ENCODE assay signal across 16 cellular contexts in genomic region chr1:206573772-206574161, GRCh38. TPM values are rescaled to one million over a fixed set of nuclear protein-coding genes. Genes with fewer than 3 reads are reported as not detected.
DNase-seq lines count a peak whose midpoint lies in the region; ATAC-seq and TF ChIP-seq lines count a peak whose summit lies in the region.
"Had no signal": no experiment of that assay in that cellular context is flagged by ENCODE, and none has a peak within 500 bp of the region (broad histone marks: within the 10 kb centered on the region; RNA-seq: fewer than 3 reads in every experiment).

No MANE protein-coding gene starts in this region.

- CTCF ChIA-PET in CD4-positive, alpha-beta T cell (lab: Charles Lee) = interaction anchor here (0.9 to 1.2 kb wide), 2 partner anchors 11 to 29 kb away, joined by 3 read pairs; no protein-coding TSS in a partner anchor

- H3K4me1 Mint-ChIP-seq in CD4-positive, alpha-beta T cell (ENCODE audit: low read depth) = peaks cover 98% of the 10 kb centered on the region
- peaks cover 97% of the 10 kb centered on the region for H3K4me1 Mint-ChIP-seq in activated T-helper 1 cell treated with anti-CD3 and anti-CD28 coated beads, Interleukin-12 subunit alpha, Interleukin-12 subunit beta, Interleukin-2, Interleukin-4 antibody, amounts not matched to agents 30 ng/mL and 10 ng/mL and 1 ng/mL, durations not matched to agents 14 hours and 24 hours and 36 hours (ENCODE audit: low read depth)
- H3K4me1 Mint-ChIP-seq in naive thymus-derived CD8-positive, alpha-beta T cell = peaks cover 56 to 100% (median 98%) of the 10 kb centered on the region in 4 donors

- TF ChIP-seq CTCF in CD4-positive, alpha-beta T cell (IDR thresholded peaks at IDR 0.05) = no peak

- H3K9me3 ChIP-seq in BLaER1 treated with 17β-estradiol and CSF1 and Interleukin-3, amounts not matched to agents 10 nM and 100 nM (replicated peaks in 1 of 11) = no peaks in the 10 kb centered on the region
- H3K9me3 ChIP-seq in CD4-positive, alpha-beta T cell (ENCODE audit: control insufficient read depth, low read length) = no peaks in the 10 kb centered on the region
- H3K9me3 ChIP-seq: BE2C had no signal

- peaks cover 81% of the 10 kb centered on the region for H3K36me3 Mint-ChIP-seq in CD4-positive, alpha-beta T cell (ENCODE audit: low read depth)
- H3K36me3 Mint-ChIP-seq in activated T-helper 1 cell treated with anti-CD3 and anti-CD28 coated beads, Interleukin-12 subunit alpha, Interleukin-12 subunit beta, Interleukin-2, Interleukin-4 antibody, amounts not matched to agents 30 ng/mL and 10 ng/mL and 1 ng/mL, durations not matched to agents 14 hours and 24 hours and 36 hours (ENCODE audit: low read depth) = peaks cover 64% of the 10 kb centered on the region
- peaks cover 12 to 72% (median 14%) of the 10 kb centered on the region in 3 donors for H3K36me3 Mint-ChIP-seq in naive thymus-derived CD8-positive, alpha-beta T cell
- H3K36me3 Mint-ChIP-seq: WTC11 had no signal

- peaks cover 35 to 76% (median 55%) of the 10 kb centered on the region in 11 experiments for H3K36me3 ChIP-seq in BLaER1 treated with 17β-estradiol and CSF1 and Interleukin-3, amounts not matched to agents 10 nM and 100 nM
- H3K36me3 ChIP-seq: BE2C had no signal

- POLR2A ChIA-PET in CD4-positive, alpha-beta T cell (lab: Charles Lee) = interaction anchor here (8.3 kb wide), 1 partner anchor 7 kb away, joined by 169 read pairs; no protein-coding TSS in a partner anchor
- POLR2A ChIA-PET in naive thymus-derived CD8-positive, alpha-beta T cell (lab: Charles Lee) = interaction anchor here (30.9 kb wide), 1 partner anchor 13 kb away, joined by 825 read pairs; no protein-coding TSS in a partner anchor

- intact Hi-C loops in CD4-positive, alpha-beta T cell (cut with DNase I, micrococcal nuclease) = no loop called here
- intact Hi-C loops in activated T-helper 1 cell treated with anti-CD3 and anti-CD28 coated beads, Interleukin-12 subunit alpha, Interleukin-12 subunit beta, Interleukin-2, Interleukin-4 antibody, amounts not matched to agents 30 ng/mL and 10 ng/mL and 1 ng/mL, durations not matched to agents 14 hours and 24 hours and 36 hours (cut with micrococcal nuclease) = no loop called here
- intact Hi-C loops in posterior vena cava (cut with DNase I) = no loop called here

- peak overlapping the region in 10 of 11 experiments; percentile 3 to 82 (median 78); a peak in 14 of 22 replicates for H3K9ac ChIP-seq in BLaER1 treated with 17β-estradiol and CSF1 and Interleukin-3, amounts not matched to agents 10 nM and 100 nM
- H3K9ac ChIP-seq: parathyroid adenoma had no signal

- H3K4me3 Mint-ChIP-seq in CD4-positive, alpha-beta T cell = peak overlapping the region; percentile 49
- H3K4me3 Mint-ChIP-seq in activated T-helper 1 cell treated with anti-CD3 and anti-CD28 coated beads, Interleukin-12 subunit alpha, Interleukin-12 subunit beta, Interleukin-2, Interleukin-4 antibody, amounts not matched to agents 30 ng/mL and 10 ng/mL and 1 ng/mL, durations not matched to agents 14 hours and 24 hours and 36 hours = peak overlapping the region; percentile 52
- H3K4me3 Mint-ChIP-seq in naive thymus-derived CD8-positive, alpha-beta T cell = peak overlapping the region; percentile 1 to 98 (median 72)
- H3K4me3 Mint-ChIP-seq: WTC11 had no signal

- H3K27me3 Mint-ChIP-seq in CD4-positive, alpha-beta T cell = no peaks in the 10 kb centered on the region
- H3K27me3 Mint-ChIP-seq in activated T-helper 1 cell treated with anti-CD3 and anti-CD28 coated beads, Interleukin-12 subunit alpha, Interleukin-12 subunit beta, Interleukin-2, Interleukin-4 antibody, amounts not matched to agents 30 ng/mL and 10 ng/mL and 1 ng/mL, durations not matched to agents 14 hours and 24 hours and 36 hours (ENCODE audit: insufficient read depth) = no peaks in the 10 kb centered on the region
- H3K27me3 Mint-ChIP-seq in naive thymus-derived CD8-positive, alpha-beta T cell = no peaks in the 10 kb centered on the region

- H4K20me1 ChIP-seq in BLaER1 treated with 17β-estradiol and CSF1 and Interleukin-3, amounts not matched to agents 10 nM and 100 nM = peaks cover 0 to 29% (median 9%) of the 10 kb centered on the region in 11 experiments; a peak in 11 of 22 replicates

- H3K27me3 ChIP-seq in BLaER1 treated with 17β-estradiol and CSF1 and Interleukin-3, amounts not matched to agents 10 nM and 100 nM = no peaks in the 10 kb centered on the region
- no peaks in the 10 kb centered on the region for H3K27me3 ChIP-seq in CD4-positive, alpha-beta T cell (ENCODE audit: control insufficient read depth, insufficient read depth, low read length)
- H3K27me3 ChIP-seq: BE2C had no signal

- H3K9me3 Mint-ChIP-seq in CD4-positive, alpha-beta T cell = no peaks in the 10 kb centered on the region
- no peaks in the 10 kb centered on the region for H3K9me3 Mint-ChIP-seq in activated T-helper 1 cell treated with anti-CD3 and anti-CD28 coated beads, Interleukin-12 subunit alpha, Interleukin-12 subunit beta, Interleukin-2, Interleukin-4 antibody, amounts not matched to agents 30 ng/mL and 10 ng/mL and 1 ng/mL, durations not matched to agents 14 hours and 24 hours and 36 hours
- H3K9me3 Mint-ChIP-seq in naive thymus-derived CD8-positive, alpha-beta T cell = no peaks in the 10 kb centered on the region
- H3K9me3 Mint-ChIP-seq: WTC11 had no signal

- no peak for DNase-seq in CD4-positive, alpha-beta T cell
- no peak for DNase-seq in activated T-helper 1 cell treated with anti-CD3 and anti-CD28 coated beads, Interleukin-12 subunit alpha, Interleukin-12 subunit beta, Interleukin-2, Interleukin-4 antibody, amounts not matched to agents 30 ng/mL and 10 ng/mL and 1 ng/mL, durations not matched to agents 14 hours and 24 hours and 36 hours (ENCODE audit: low spot score)
- DNase-seq in naive thymus-derived CD8-positive, alpha-beta T cell = no peak
- no peak for DNase-seq in posterior vena cava (ENCODE audit: low spot score)
- DNase-seq in germinal center (ENCODE audit: low spot score) = no peak
- DNase-seq: BE2C; central memory CD4-positive, alpha-beta T cell; DMS53; head of caudate nucleus; NCI-H1105 treated with DMSO at 0.1 percent for 48 hours; NCI-H2107; stimulated activated CD4-positive, alpha-beta T cell treated with anti-CD3 and anti-CD28 coated beads, Interleukin-1b, Interleukin-23, amount 100 ng/mL, for 48 hours had no signal

- peak overlapping the region in 1 of 10 experiments; percentile 38; a peak in 3 of 20 replicates for H3K4me3 ChIP-seq in BLaER1 treated with 17β-estradiol and CSF1 and Interleukin-3, amounts not matched to agents 10 nM and 100 nM

- H3K4me2 ChIP-seq in BLaER1 treated with 17β-estradiol and CSF1 and Interleukin-3, amounts not matched to agents 10 nM and 100 nM = peak overlapping the region; percentile 87 to 99 (median 96)

- peak overlapping the region; percentile 86 for H3K27ac Mint-ChIP-seq in CD4-positive, alpha-beta T cell
- H3K27ac Mint-ChIP-seq in activated T-helper 1 cell treated with anti-CD3 and anti-CD28 coated beads, Interleukin-12 subunit alpha, Interleukin-12 subunit beta, Interleukin-2, Interleukin-4 antibody, amounts not matched to agents 30 ng/mL and 10 ng/mL and 1 ng/mL, durations not matched to agents 14 hours and 24 hours and 36 hours = peak overlapping the region; percentile 70
- H3K27ac Mint-ChIP-seq in naive thymus-derived CD8-positive, alpha-beta T cell = peak overlapping the region; percentile 87 to 98 (median 94)
- H3K27ac Mint-ChIP-seq: WTC11 had no signal

- peaks cover 96 to 100% (median 100%) of the 10 kb centered on the region in 10 experiments for H3K4me1 ChIP-seq in BLaER1 treated with 17β-estradiol and CSF1 and Interleukin-3, amounts not matched to agents 10 nM and 100 nM
- H3K4me1 ChIP-seq: BE2C, parathyroid adenoma had no signal

- ATAC-seq in CD4-positive, alpha-beta T cell (ENCODE audit: poor library complexity) = no peak
- ATAC-seq in naive thymus-derived CD8-positive, alpha-beta T cell = no peak
- no peak for ATAC-seq in GM18519 (IDR thresholded peaks at IDR 0.05; ENCODE audit: low FRiP score, unreplicated experiment)
- ATAC-seq: WTC11 had no signal

- peak overlapping the region; percentile 82 to 97 (median 95); a peak in 21 of 22 replicates for H3K27ac ChIP-seq in BLaER1 treated with 17β-estradiol and CSF1 and Interleukin-3, amounts not matched to agents 10 nM and 100 nM
- H3K27ac ChIP-seq in CD4-positive, alpha-beta T cell (ENCODE audit: low read depth, low read length) = peak overlapping the region; percentile 95
- H3K27ac ChIP-seq: parathyroid adenoma had no signal

RNA-seq across cellular contexts. Expression of gene EIF2D, which starts 38.5 kb away (rescaled TPM):
- 10 to 100 TPM; 48.9 to 51.6 TPM for total RNA-seq in CD4-positive, alpha-beta T cell
- total RNA-seq in activated T-helper 1 cell treated with anti-CD3 and anti-CD28 coated beads, Interleukin-12 subunit alpha, Interleukin-12 subunit beta, Interleukin-2, Interleukin-4 antibody, amounts not matched to agents 30 ng/mL and 10 ng/mL and 1 ng/mL, durations not matched to agents 14 hours and 24 hours and 36 hours = 89.1 and 101 TPM in 2 replicates
- total RNA-seq in naive thymus-derived CD8-positive, alpha-beta T cell = 10 to 100 TPM; 61.7 to 62.4 TPM
- polyA plus RNA-seq in naive thymus-derived CD8-positive, alpha-beta T cell = 10 to 100 TPM; 38.9 to 46.0 (median 39.1) TPM
- 10 to 100 TPM; 32.4 to 34.3 TPM for total RNA-seq in posterior vena cava
